1 cellular context compared by ENCODE assay signal in the genomic region with DNA sequence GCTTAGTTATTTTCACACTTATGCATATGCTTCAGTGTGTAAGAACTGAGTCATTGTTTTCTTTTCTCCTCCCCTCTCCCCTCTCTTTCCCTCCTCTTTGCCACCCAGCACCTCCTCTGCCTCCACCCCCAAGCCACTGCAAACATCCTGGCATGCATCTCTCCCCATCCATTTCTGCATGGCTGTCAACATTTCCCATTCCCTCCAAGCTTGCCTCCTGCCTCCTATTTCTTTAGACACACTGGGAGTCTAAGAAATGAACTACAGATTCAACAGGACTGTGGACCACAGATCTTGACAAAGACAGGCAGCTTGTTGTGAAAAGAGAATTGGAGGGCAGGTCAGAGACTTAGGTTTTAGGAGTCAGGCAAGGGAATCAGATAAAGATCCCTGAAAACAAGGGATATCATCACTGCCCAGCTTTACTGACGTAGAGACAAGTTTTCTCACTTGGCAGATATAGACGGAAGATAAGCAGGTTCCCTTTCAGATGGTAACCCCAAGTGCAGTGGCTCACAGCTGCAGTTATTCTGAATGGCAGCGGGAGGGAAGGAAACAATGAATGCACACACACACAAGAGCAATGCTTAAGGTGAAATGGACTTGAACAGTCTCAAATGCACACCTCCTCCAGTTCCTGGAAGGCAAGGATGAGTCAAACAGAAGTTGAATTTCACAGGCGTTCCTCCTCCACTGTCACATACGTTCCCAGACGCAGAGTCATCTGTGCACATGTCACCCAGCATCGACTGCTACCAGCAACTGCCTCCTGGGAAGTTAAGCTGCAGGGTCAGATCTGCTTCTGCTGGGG.
TF ChIP-seq lines count a peak whose summit lies in the region.

No MANE protein-coding gene starts in this region.

TF ChIP-seq in K562, 482 proteins besides CTCF, POLR2A, EP300 and RAD21 (continued from another document):
- no peak for TF ChIP-seq CHAMP1 (IDR thresholded peaks at IDR 0.05)
- no peak for TF ChIP-seq ZNF695 (CRISPR knock-in tag; IDR thresholded peaks at IDR 0.05)
- no peak for TF ChIP-seq ZNF586 (CRISPR knock-in tag; conservative IDR thresholded peaks at IDR 0.05)
- no peak for TF ChIP-seq TSC22D4 (tag; IDR thresholded peaks at IDR 0.05)
- TF ChIP-seq DPF2 (IDR thresholded peaks at IDR 0.05): 0 out of 2 replicates have a peak, but pooled peaks have one; percentile 32
- TF ChIP-seq PTRF (tag; IDR thresholded peaks at IDR 0.05): no peak
- TF ChIP-seq USF2 (CRISPR knock-in tag; IDR thresholded peaks at IDR 0.05): no peak
- TF ChIP-seq L3MBTL2 (IDR thresholded peaks at IDR 0.05): peak; percentile 67; the same call in 1 of the 2 replicates
- TF ChIP-seq PTTG1 (tag; IDR thresholded peaks at IDR 0.05; ENCODE audit: low read depth): no peak
- TF ChIP-seq SREBF1 (IDR thresholded peaks at IDR 0.05; ENCODE audit: borderline replicate concordance, low read depth, low read length): no peak
- TF ChIP-seq NR2C2 (CRISPR knock-in tag; IDR thresholded peaks at IDR 0.05): no peak
- TF ChIP-seq NR2C2 (tag; IDR thresholded peaks at IDR 0.05): peak; percentile 19; the same call in 1 of the 2 replicates
- no peak for TF ChIP-seq CREB3 (tag; conservative IDR thresholded peaks at IDR 0.05; ENCODE audit: low read depth)
- TF ChIP-seq GTF3C2 (IDR thresholded peaks at IDR 0.05; ENCODE audit: borderline replicate concordance, extremely low read depth, insufficient read length): no peak
- TF ChIP-seq FOXK1 (CRISPR knock-in tag; IDR thresholded peaks at IDR 0.05; ENCODE audit: borderline replicate concordance): no peak
- TF ChIP-seq CBX8 (IDR thresholded peaks at IDR 0.05; ENCODE audit: borderline replicate concordance, extremely low read depth, low read depth, low read length, poor library complexity, severe bottlenecking): no peak
- TF ChIP-seq DNMT1 (IDR thresholded peaks at IDR 0.05): no peak
- TF ChIP-seq MED1 (CRISPR knock-in tag; IDR thresholded peaks at IDR 0.05; ENCODE audit: borderline replicate concordance): no peak
- TF ChIP-seq RBM14 (IDR thresholded peaks at IDR 0.05; ENCODE audit: borderline replicate concordance, insufficient read depth, low read depth, low read length): no peak
- TF ChIP-seq PCBP1 (IDR thresholded peaks at IDR 0.05; ENCODE audit: low read depth, low read length, poor library complexity, severe bottlenecking): no peak
- TF ChIP-seq NEUROD1 (IDR thresholded peaks at IDR 0.05; ENCODE audit: borderline replicate concordance, low read depth, low read length, partially characterized antibody): no peak
- TF ChIP-seq SOX6 (IDR thresholded peaks at IDR 0.05): peak; percentile 64; the same call in 1 of the 2 replicates
- no peak for TF ChIP-seq FOXA3 (CRISPR knock-in tag; conservative IDR thresholded peaks at IDR 0.05 in 1 of 2, IDR thresholded peaks at IDR 0.05 in 1 of 2)
- no peak for TF ChIP-seq ERF (CRISPR knock-in tag; IDR thresholded peaks at IDR 0.05)
- TF ChIP-seq, protein P1, sequence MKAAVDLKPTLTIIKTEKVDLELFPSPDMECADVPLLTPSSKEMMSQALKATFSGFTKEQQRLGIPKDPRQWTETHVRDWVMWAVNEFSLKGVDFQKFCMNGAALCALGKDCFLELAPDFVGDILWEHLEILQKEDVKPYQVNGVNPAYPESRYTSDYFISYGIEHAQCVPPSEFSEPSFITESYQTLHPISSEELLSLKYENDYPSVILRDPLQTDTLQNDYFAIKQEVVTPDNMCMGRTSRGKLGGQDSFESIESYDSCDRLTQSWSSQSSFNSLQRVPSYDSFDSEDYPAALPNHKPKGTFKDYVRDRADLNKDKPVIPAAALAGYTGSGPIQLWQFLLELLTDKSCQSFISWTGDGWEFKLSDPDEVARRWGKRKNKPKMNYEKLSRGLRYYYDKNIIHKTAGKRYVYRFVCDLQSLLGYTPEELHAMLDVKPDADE (conservative IDR thresholded peaks at IDR 0.05; ENCODE audit: control insufficient read depth, low read depth, low read length): no peak
- no peak for TF ChIP-seq RBM22 (IDR thresholded peaks at IDR 0.05; ENCODE audit: low read depth, low read length, poor library complexity, severe bottlenecking)
- peak; percentile 58; the same call in 1 of the 2 replicates for TF ChIP-seq JUN (IDR thresholded peaks at IDR 0.05; ENCODE audit: borderline replicate concordance, low read depth, low read length)
- no peak for TF ChIP-seq JUN (CRISPR knock-in tag; IDR thresholded peaks at IDR 0.05; ENCODE audit: borderline replicate concordance)
- TF ChIP-seq, protein P2, sequence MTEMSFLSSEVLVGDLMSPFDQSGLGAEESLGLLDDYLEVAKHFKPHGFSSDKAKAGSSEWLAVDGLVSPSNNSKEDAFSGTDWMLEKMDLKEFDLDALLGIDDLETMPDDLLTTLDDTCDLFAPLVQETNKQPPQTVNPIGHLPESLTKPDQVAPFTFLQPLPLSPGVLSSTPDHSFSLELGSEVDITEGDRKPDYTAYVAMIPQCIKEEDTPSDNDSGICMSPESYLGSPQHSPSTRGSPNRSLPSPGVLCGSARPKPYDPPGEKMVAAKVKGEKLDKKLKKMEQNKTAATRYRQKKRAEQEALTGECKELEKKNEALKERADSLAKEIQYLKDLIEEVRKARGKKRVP (CRISPR knock-in tag; IDR thresholded peaks at IDR 0.05): no peak
- TF ChIP-seq ATF3 (IDR thresholded peaks at IDR 0.05): peak; percentile 79
- TF ChIP-seq ATF3 (CRISPR knock-in tag; conservative IDR thresholded peaks at IDR 0.05): no peak
- no peak for TF ChIP-seq MXI1 (IDR thresholded peaks at IDR 0.05; ENCODE audit: low read depth, low read length)
- TF ChIP-seq, protein P3, sequence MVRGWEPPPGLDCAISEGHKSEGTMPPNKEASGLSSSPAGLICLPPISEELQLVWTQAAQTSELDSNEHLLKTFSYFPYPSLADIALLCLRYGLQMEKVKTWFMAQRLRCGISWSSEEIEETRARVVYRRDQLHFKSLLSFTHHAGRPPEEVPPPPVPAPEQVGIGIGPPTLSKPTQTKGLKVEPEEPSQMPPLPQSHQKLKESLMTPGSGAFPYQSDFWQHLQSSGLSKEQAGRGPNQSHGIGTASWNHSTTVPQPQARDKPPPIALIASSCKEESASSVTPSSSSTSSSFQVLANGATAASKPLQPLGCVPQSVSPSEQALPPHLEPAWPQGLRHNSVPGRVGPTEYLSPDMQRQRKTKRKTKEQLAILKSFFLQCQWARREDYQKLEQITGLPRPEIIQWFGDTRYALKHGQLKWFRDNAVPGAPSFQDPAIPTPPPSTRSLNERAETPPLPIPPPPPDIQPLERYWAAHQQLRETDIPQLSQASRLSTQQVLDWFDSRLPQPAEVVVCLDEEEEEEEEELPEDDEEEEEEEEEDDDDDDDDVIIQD (CRISPR knock-in tag; IDR thresholded peaks at IDR 0.05): no peak
- TF ChIP-seq NFXL1 (CRISPR knock-in tag; IDR thresholded peaks at IDR 0.05): no peak
- TF ChIP-seq, protein P4, sequence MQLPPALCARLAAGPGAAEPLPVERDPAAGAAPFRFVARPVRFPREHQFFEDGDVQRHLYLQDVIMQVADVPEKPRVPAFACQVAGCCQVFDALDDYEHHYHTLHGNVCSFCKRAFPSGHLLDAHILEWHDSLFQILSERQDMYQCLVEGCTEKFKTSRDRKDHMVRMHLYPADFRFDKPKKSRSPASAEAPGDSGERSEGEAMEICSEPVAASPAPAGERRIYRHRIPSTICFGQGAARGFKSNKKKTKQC (CRISPR knock-in tag; IDR thresholded peaks at IDR 0.05): no peak
- no peak for TF ChIP-seq ZBTB7A (IDR thresholded peaks at IDR 0.05; ENCODE audit: borderline replicate concordance, control insufficient read depth, low read depth, low read length)
- no peak for TF ChIP-seq BDP1 (IDR thresholded peaks at IDR 0.05; ENCODE audit: insufficient read depth, insufficient read length)
- no peak for TF ChIP-seq ILK (tag; IDR thresholded peaks at IDR 0.05; ENCODE audit: borderline replicate concordance, low read depth)
- TF ChIP-seq RBFOX2 (IDR thresholded peaks at IDR 0.05; ENCODE audit: low read depth, low read length): no peak
- peak in 1 of 2 experiments; percentile 35; a peak in 1 of 4 replicates for TF ChIP-seq HDAC1 (IDR thresholded peaks at IDR 0.05)
- TF ChIP-seq ARHGAP35 (IDR thresholded peaks at IDR 0.05; ENCODE audit: partially characterized antibody): no peak
- no peak for TF ChIP-seq POLR2G (IDR thresholded peaks at IDR 0.05; ENCODE audit: low read depth, low read length)
- no peak for TF ChIP-seq KLF13 (tag; IDR thresholded peaks at IDR 0.05; ENCODE audit: borderline replicate concordance, low read depth)
- TF ChIP-seq ZNF23 (CRISPR knock-in tag; IDR thresholded peaks at IDR 0.05): no peak
- TF ChIP-seq ZNF253 (CRISPR knock-in tag; conservative IDR thresholded peaks at IDR 0.05): no peak
- TF ChIP-seq POLR3A (IDR thresholded peaks at IDR 0.05; ENCODE audit: borderline replicate concordance, extremely low read depth, insufficient read depth, insufficient read length): no peak
- TF ChIP-seq BACH1 (tag; IDR thresholded peaks at IDR 0.05): no peak
- TF ChIP-seq ETV1 (tag; conservative IDR thresholded peaks at IDR 0.05; ENCODE audit: low read depth): no peak
- TF ChIP-seq ZFP36 (IDR thresholded peaks at IDR 0.05; ENCODE audit: low read depth, low read length, partially characterized antibody): no peak
